1 cellular context compared by ENCODE assay signal in genomic region chr3:152051501-152052404, GRCh38.
TF ChIP-seq lines count a peak whose summit lies in the region.

No MANE protein-coding gene starts in this region.

TF ChIP-seq in WTC11, 78 proteins besides CTCF, POLR2A, EP300 and RAD21 (continued from another document):
- TF ChIP-seq E2F4 (CRISPR knock-in tag; IDR thresholded peaks at IDR 0.05; ENCODE audit: borderline replicate concordance, low read depth) (no peak), NFATC4 (CRISPR knock-in tag; IDR thresholded peaks at IDR 0.05) (no peak), ELF4 (CRISPR knock-in tag; IDR thresholded peaks at IDR 0.05; ENCODE audit: low read depth) (no peak), GABPB1 (CRISPR knock-in tag; IDR thresholded peaks at IDR 0.05) (no peak)
